ENCODE assay signal across 16 cellular contexts in the genomic region with DNA sequence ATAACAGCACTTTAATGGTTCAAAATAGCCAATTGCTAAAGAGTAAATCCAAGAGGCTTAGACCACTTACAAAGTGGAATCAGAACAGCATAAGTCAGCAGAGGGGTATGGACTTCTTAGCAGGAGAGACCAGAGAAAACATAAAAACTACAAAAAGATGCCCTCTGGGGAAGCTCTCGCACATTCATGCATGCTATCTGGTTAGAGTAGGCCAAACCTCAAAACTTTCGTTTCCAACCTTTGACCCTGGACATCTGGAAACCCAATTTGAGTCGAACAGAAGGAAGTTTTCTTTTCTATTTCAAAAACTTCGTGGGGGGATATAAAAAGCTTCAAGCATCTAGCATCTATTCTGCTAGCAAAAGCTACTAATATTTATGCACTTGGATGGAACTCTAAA.
A peak's percentile ranks its signal among the peaks of the same experiment; 100 is the strongest.
DNase-seq lines count a peak whose midpoint lies in the region; ATAC-seq and TF ChIP-seq lines count a peak whose summit lies in the region.
"Had no signal": no experiment of that assay in that cellular context is flagged by ENCODE, and none has a peak within 500 bp of the region (broad histone marks: within the 10 kb centered on the region; RNA-seq: fewer than 3 reads in every experiment).

No MANE protein-coding gene starts in this region.

- ATAC-seq in GM18861 (IDR thresholded peaks at IDR 0.05; ENCODE audit: unreplicated experiment) (peak; percentile 83), HG03432 (IDR thresholded peaks at IDR 0.05; ENCODE audit: unreplicated experiment) (peak; percentile 88), HG03280 (IDR thresholded peaks at IDR 0.05; ENCODE audit: unreplicated experiment) (no peak), omental fat pad (ENCODE audit: low FRiP score) (no peak), HG03159 (IDR thresholded peaks at IDR 0.05; ENCODE audit: unreplicated experiment) (no peak)
- ATAC-seq: stimulated activated naive B cell treated with anti-CD40 and anti-IgM and Interleukin-4, amounts not matched to agents 10 μg/mL and 1 μg/mL and 100 μg/mL, for 72 hours had no signal

- peak overlapping the region; percentile 56 for H3K4me2 ChIP-seq in osteoblast (ENCODE audit: insufficient read depth, low read length)

- H3K4me3 ChIP-seq in osteoblast (ENCODE audit: insufficient read depth, low read length) = no peak overlapping the region
- H3K4me3 ChIP-seq in Peyer's patch = no peak overlapping the region
- H3K4me3 ChIP-seq: skin epidermis had no signal

- no peaks in the 10 kb centered on the region for H3K79me2 ChIP-seq in osteoblast (ENCODE audit: insufficient read depth, low read length)

- H3K27ac ChIP-seq in osteoblast (ENCODE audit: low read depth, low read length) (no peak overlapping the region), Peyer's patch (no peak overlapping the region)
- H3K27ac ChIP-seq: skin epidermis had no signal

- no peaks in the 10 kb centered on the region for H4K20me1 ChIP-seq in osteoblast (ENCODE audit: insufficient read depth, low read length)

- H3K4me1 ChIP-seq in osteoblast (ENCODE audit: insufficient read depth, low read length) = peaks cover 15% of the 10 kb centered on the region
- H3K4me1 ChIP-seq in Peyer's patch = no peaks in the 10 kb centered on the region

- no peaks in the 10 kb centered on the region for H3K27me3 ChIP-seq in osteoblast (ENCODE audit: insufficient read depth, low read length)
- H3K27me3 ChIP-seq in Peyer's patch = no peaks in the 10 kb centered on the region

- no peaks in the 10 kb centered on the region for H3K9me3 ChIP-seq in osteoblast (ENCODE audit: low read depth, low read length)
- H3K9me3 ChIP-seq in Peyer's patch = no peaks in the 10 kb centered on the region

- no peak for TF ChIP-seq POLR2A in Peyer's patch (IDR thresholded peaks at IDR 0.05)

- no peak for TF ChIP-seq CTCF in osteoblast (IDR thresholded peaks at IDR 0.05; ENCODE audit: extremely low read depth, low read depth, low read length)
- no peak for TF ChIP-seq CTCF in omental fat pad (IDR thresholded peaks at IDR 0.05)
- no peak for TF ChIP-seq CTCF in Peyer's patch (IDR thresholded peaks at IDR 0.05)

- DNase-seq in brain pericyte (ENCODE audit: low read depth, low spot score) (peak; percentile 92), osteoblast (ENCODE audit: insufficient read length, low spot score, missing footprints) (no peak), omental fat pad (ENCODE audit: low spot score) (no peak), Peyer's patch (no peak)
- DNase-seq: activated CD4-positive, alpha-beta T cell treated with anti-CD3 and anti-CD28 coated beads for 48 hours; AML-193; endodermal cell; mesendoderm; nucleus accumbens; Right ventricle myocardium superior; stimulated activated naive B cell treated with anti-CD40 and anti-IgM and Interleukin-4, amounts not matched to agents 10 μg/mL and 1 μg/mL and 100 μg/mL, for 72 hours had no signal

- peak overlapping the region; percentile 2 for H2AFZ ChIP-seq in osteoblast (ENCODE audit: low read length)

- no peaks in the 10 kb centered on the region for H3K36me3 ChIP-seq in osteoblast (ENCODE audit: insufficient read depth, low read length)
- no peaks in the 10 kb centered on the region for H3K36me3 ChIP-seq in Peyer's patch

Comparison
In these comparisons a context has a peak if more than half of its experiments do, and no peak if none do; other contexts are left out.
1. ATAC-seq: peak in GM18861 (single experiment) and HG03432 (single experiment); none in HG03280 (single experiment), omental fat pad (single experiment) and HG03159 (single experiment).